8 cellular contexts compared by ENCODE assay signal in the genomic region with DNA sequence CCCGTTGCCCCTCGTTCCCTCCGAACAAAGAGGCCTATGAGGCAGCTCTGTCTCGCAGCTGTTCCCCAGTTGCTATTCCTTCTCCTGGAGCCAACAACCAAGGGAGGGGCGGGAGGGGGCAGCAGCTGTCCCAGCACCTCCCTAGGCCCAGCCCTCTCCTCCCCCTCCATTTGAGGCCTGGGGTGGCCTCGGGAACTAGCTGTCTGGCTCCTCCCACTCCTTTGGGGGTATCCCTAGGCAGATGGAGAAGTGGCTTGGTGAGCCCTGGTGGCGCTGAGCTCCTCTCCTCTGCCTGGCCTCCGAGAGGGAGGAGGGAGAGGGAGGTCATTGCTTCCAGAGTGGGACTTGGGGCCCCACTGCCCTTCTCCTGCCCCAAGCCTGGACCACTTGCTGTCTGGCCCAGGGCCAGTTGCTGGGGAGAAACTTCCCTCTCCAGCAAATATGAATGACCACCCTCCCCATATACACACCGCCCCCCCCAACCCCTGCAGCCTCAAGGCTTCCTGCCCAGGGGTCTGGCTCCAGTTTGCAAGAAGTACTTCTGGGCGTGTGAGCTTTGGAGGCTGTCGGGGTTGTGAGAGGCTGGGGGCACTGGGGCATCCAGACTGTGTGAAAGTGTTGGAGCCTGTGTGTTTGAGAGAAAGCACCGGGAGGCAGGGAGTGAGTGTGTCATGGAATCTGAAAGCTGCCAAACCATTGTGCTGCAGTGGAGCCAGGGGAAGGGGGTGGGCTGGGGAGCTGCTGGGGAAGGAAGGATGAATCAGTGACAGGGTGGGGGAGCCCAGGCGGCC. TPM values are rescaled to one million over a fixed set of nuclear protein-coding genes. Genes with fewer than 3 reads are reported as not detected.
DNase-seq lines count a peak whose midpoint lies in the region; ATAC-seq and TF ChIP-seq lines count a peak whose summit lies in the region.

No MANE protein-coding gene starts in this region.

- peak overlapping the region; percentile 67 for H3K4me3 Mint-ChIP-seq in WTC11

- POLR2A ChIA-PET in HEK293 (lab: Yijun Ruan, JAX) (no interaction called here), WTC11 (lab: Charles Lee) (interaction anchor here (0.6 to 1.6 kb wide), 7 partner anchors 8 to 221 kb away, joined by 3 to 6 read pairs (median 3); partner anchors contain the start of genes CALU and CCDC136)

- H3K27ac ChIP-seq in HEK293 (ENCODE audit: extremely low read depth, low read depth, low read length): no peak overlapping the region

- no peaks in the 10 kb centered on the region for H3K27me3 ChIP-seq in skeletal muscle satellite cell (ENCODE audit: control insufficient read depth, insufficient read depth, low read length)

- no peak for TF ChIP-seq CTCF in HEK293 (tag by site-specific recombination; IDR thresholded peaks at IDR 0.05)
- no peak for TF ChIP-seq CTCF in WTC11 (IDR thresholded peaks at IDR 0.05)

- H3K27ac Mint-ChIP-seq in WTC11: no peak overlapping the region

- H3K4me1 Mint-ChIP-seq in WTC11: peaks cover 33% of the 10 kb centered on the region

- H3K27me3 Mint-ChIP-seq in WTC11 (ENCODE audit: low read depth): peaks cover 32% of the 10 kb centered on the region

- DNase-seq in WTC11 (ENCODE audit: low spot score) (no peak), hypothalamus (lab: John Stamatoyannopoulos, UW) (peak in 45 of 51 donors; percentile 23 to 87 (median 63)), mucosa of gallbladder (ENCODE audit: low spot score) (no peak), HK-2 (ENCODE audit: unreplicated experiment) (no peak), NCI-H1930 (lab: John Stamatoyannopoulos, UW) (no peak)

- no peaks in the 10 kb centered on the region for H3K4me1 ChIP-seq in HEK293 (ENCODE audit: control insufficient read depth, insufficient read depth, low read length)
- peaks cover 60% of the 10 kb centered on the region for H3K4me1 ChIP-seq in skeletal muscle satellite cell (ENCODE audit: control insufficient read depth, insufficient read depth, low read length)

- H3K9me3 ChIP-seq in HEK293 (ENCODE audit: control insufficient read depth, insufficient read depth, low read depth, low read length) (no peaks in the 10 kb centered on the region), skeletal muscle satellite cell (replicated peaks; ENCODE audit: low read length) (no peaks in the 10 kb centered on the region)

- H3K9ac ChIP-seq in skeletal muscle satellite cell (ENCODE audit: low read depth, low read length): peak overlapping the region; percentile 82

- no peaks in the 10 kb centered on the region for H3K9me3 Mint-ChIP-seq in WTC11

- peak overlapping the region; percentile 84 for H3K4me2 ChIP-seq in skeletal muscle satellite cell (ENCODE audit: low read length)

- H3K36me3 Mint-ChIP-seq in WTC11: no peaks in the 10 kb centered on the region

- H3K36me3 ChIP-seq in HEK293 (ENCODE audit: control insufficient read depth in 2 of 2, insufficient read depth in 1 of 2, low read length in 2 of 2) (peaks cover 0 to 38% of the 10 kb centered on the region in 2 experiments; a peak in 1 of 3 replicates), skeletal muscle satellite cell (ENCODE audit: insufficient read depth, low read length) (peaks cover 31% of the 10 kb centered on the region)

- H3K4me3 ChIP-seq in HEK293 (ENCODE audit: low read depth, low read length): no peak overlapping the region
- H3K4me3 ChIP-seq in skeletal muscle satellite cell (ENCODE audit: low read length): peak overlapping the region; percentile 95

- CTCF ChIA-PET in HEK293 (lab: Yijun Ruan, JAX): interaction anchor here (0.6 to 1.3 kb wide), 6 partner anchors 8 to 70 kb away, joined by 3 to 5 read pairs (median 4); no protein-coding TSS in a partner anchor
- CTCF ChIA-PET in WTC11 (lab: Charles Lee): interaction anchor here (0.6 to 5.8 kb wide), 16 partner anchors 8 to 479 kb away, joined by 3 to 97 read pairs (median 7); partner anchors contain the start of genes ATP6V1F and KCP

- ATAC-seq in WTC11 (peak; percentile 10), HG02798 (IDR thresholded peaks at IDR 0.05; ENCODE audit: poor library complexity, unreplicated experiment) (no peak)

TF ChIP-seq in HEK293, 187 proteins besides CTCF, POLR2A, EP300 and RAD21 (continues in another document):
- TF ChIP-seq ZNF19 (tag by site-specific recombination; IDR thresholded peaks at IDR 0.05; ENCODE audit: low read depth): no peak
- no peak for TF ChIP-seq ZNF830 (tag by site-specific recombination; IDR thresholded peaks at IDR 0.05; ENCODE audit: low read depth)
- no peak for TF ChIP-seq ZNF544 (tag by site-specific recombination; IDR thresholded peaks at IDR 0.05)
- peak; percentile 34; the same call in 1 of the 2 replicates for TF ChIP-seq SP2 (tag by site-specific recombination; IDR thresholded peaks at IDR 0.05)
- no peak for TF ChIP-seq ZNF571 (tag by site-specific recombination; IDR thresholded peaks at IDR 0.05)
- TF ChIP-seq ZNF600 (tag by site-specific recombination; IDR thresholded peaks at IDR 0.05): peak; percentile 63; the same call in 1 of the 2 replicates
- TF ChIP-seq, protein P1, sequence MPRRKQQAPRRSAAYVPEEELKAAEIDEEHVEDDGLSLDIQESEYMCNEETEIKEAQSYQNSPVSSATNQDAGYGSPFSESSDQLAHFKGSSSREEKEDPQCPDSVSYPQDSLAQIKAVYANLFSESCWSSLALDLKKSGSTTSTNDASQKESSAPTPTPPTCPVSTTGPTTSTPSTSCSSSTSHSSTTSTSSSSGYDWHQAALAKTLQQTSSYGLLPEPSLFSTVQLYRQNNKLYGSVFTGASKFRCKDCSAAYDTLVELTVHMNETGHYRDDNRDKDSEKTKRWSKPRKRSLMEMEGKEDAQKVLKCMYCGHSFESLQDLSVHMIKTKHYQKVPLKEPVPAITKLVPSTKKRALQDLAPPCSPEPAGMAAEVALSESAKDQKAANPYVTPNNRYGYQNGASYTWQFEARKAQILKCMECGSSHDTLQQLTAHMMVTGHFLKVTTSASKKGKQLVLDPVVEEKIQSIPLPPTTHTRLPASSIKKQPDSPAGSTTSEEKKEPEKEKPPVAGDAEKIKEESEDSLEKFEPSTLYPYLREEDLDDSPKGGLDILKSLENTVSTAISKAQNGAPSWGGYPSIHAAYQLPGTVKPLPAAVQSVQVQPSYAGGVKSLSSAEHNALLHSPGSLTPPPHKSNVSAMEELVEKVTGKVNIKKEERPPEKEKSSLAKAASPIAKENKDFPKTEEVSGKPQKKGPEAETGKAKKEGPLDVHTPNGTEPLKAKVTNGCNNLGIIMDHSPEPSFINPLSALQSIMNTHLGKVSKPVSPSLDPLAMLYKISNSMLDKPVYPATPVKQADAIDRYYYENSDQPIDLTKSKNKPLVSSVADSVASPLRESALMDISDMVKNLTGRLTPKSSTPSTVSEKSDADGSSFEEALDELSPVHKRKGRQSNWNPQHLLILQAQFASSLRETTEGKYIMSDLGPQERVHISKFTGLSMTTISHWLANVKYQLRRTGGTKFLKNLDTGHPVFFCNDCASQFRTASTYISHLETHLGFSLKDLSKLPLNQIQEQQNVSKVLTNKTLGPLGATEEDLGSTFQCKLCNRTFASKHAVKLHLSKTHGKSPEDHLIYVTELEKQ (tag by site-specific recombination; IDR thresholded peaks at IDR 0.05; ENCODE audit: borderline replicate concordance): no peak
- peak; percentile 38 for TF ChIP-seq WT1 (tag by site-specific recombination; IDR thresholded peaks at IDR 0.05)

TF ChIP-seq in WTC11, 78 proteins besides CTCF, POLR2A, EP300 and RAD21:
- TF ChIP-seq ZNF416 (CRISPR knock-in tag; IDR thresholded peaks at IDR 0.05): no peak
- no peak for TF ChIP-seq ZNF219 (CRISPR knock-in tag; IDR thresholded peaks at IDR 0.05; ENCODE audit: borderline replicate concordance)
- peak; percentile 65; the same call in 1 of the 2 replicates for TF ChIP-seq ZNF263 (CRISPR knock-in tag; IDR thresholded peaks at IDR 0.05; ENCODE audit: low read depth)
- TF ChIP-seq ZNF317 (CRISPR knock-in tag; IDR thresholded peaks at IDR 0.05; ENCODE audit: borderline replicate concordance, low read depth): no peak

RNA-seq across cellular contexts. Expression of gene FLNC, which starts 3.1 kb away (rescaled TPM):
- total RNA-seq in WTC11 (2021): 6.3 to 8.0 TPM (median 6.8 TPM) in 3 replicates
- total RNA-seq in skeletal muscle satellite cell (2012; rRNA removed): 180 and 410 TPM in 2 replicates
- 236 TPM for total RNA-seq in mucosa of gallbladder

RNA-seq across cellular contexts. Expression of gene ATP6V1F, which starts 29.3 kb away (rescaled TPM):
- 117 to 121 TPM (median 120 TPM) in 3 replicates for total RNA-seq in WTC11 (2021)
- 67.9 and 90.2 TPM in 2 replicates for total RNA-seq in skeletal muscle satellite cell (2012; rRNA removed)
- 118 TPM for total RNA-seq in mucosa of gallbladder

RNA-seq across cellular contexts. Expression of gene CCDC136, which starts 41.6 kb away (rescaled TPM):
- total RNA-seq in WTC11 (2021): 47.4 to 51.0 TPM (median 49.5 TPM) in 3 replicates
- total RNA-seq in skeletal muscle satellite cell (2012; rRNA removed): 7.2 and 9.1 TPM in 2 replicates
- 25.3 TPM for total RNA-seq in mucosa of gallbladder

RNA-seq across cellular contexts. Expression of gene OPN1SW, which starts 57.7 kb away (rescaled TPM):
- total RNA-seq in WTC11 (2021): not detected in 3 replicates
- not detected in 2 replicates for total RNA-seq in skeletal muscle satellite cell (2012; rRNA removed)
- not detected for total RNA-seq in mucosa of gallbladder

Comparison
In these comparisons a context has a peak if more than half of its experiments do, and no peak if none do; other contexts are left out.
1. DNase-seq: peak in hypothalamus (45 of 51); none in WTC11 (single experiment), mucosa of gallbladder (single experiment), HK-2 (single experiment) and NCI-H1930 (0 of 2).
2. RNA of gene FLNC, which starts 3.1 kb away (total RNA-seq): 236 TPM in mucosa of gallbladder (single experiment); 6.3 to 8.0 TPM in WTC11; every median in the first group is over 10 times any median in the second.